In the genomic region with DNA sequence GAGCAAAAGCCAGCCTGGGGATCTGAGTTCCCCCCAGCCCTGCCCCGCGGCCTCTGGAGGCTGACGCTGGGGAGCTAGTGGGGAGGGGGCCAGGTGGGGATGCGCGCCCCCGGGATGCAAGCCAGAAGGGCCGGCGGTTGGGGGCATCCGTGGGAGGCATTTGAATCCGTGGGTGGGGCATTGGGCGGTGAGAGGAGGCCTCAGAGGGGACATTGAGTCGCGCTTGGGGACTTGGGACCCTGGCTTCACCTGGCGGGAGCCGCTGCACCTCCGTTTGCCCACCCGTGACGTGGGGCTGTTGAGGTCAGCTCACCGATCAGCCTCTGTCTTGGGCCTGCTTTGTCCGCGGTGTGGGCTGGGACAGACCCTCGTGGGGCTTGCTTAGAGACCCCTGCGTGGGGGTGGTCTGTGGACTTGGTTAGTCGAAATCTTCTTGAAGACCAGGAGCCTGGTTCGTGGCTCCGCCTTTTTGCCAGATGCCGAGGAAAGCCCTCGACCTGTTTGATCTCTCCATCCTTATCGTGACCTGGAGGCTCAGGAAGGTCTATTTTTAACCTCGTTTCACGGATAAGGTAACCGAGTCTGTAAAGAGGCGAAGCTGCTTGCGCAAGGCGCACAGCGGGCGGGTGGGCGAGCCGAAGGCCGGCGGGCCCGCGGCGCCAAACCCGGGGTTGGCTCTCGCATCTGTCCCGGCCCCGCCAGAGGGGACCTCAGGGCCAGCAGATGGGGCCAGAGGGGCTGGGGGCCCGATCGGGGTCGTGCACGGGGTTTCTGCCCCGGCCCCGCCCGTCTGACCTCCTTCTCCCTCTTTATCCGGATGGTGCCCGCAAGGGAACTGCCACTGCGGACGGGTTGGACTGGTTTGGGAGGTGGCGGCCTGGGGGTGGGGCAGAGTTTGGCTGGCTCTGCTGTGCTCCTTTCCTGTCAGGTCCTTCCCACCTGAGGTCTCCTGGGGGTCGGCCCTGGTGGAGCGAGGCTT, we compare ENCODE assay signal across 9 cellular contexts. TPM values are rescaled to one million over a fixed set of nuclear protein-coding genes. Genes with fewer than 3 reads are reported as not detected.
DNase-seq lines count a peak whose midpoint lies in the region; TF ChIP-seq lines count a peak whose summit lies in the region.
"Had no signal": no experiment of that assay in that cellular context is flagged by ENCODE, and none has a peak within 500 bp of the region (broad histone marks: within the 10 kb centered on the region; RNA-seq: fewer than 3 reads in every experiment).

No MANE protein-coding gene starts in this region.

- peak overlapping the region; percentile 68 for H4K12ac ChIP-seq in trophoblast cell (ENCODE audit: low read depth, low read length)

- peak overlapping the region; percentile 83 for H2BK5ac ChIP-seq in trophoblast cell (ENCODE audit: low read depth, low read length, poor library complexity)

- peak in 1 of 4 donors; percentile 36 for TF ChIP-seq POLR2A in esophagus squamous epithelium (IDR thresholded peaks at IDR 0.05)

- CTCF ChIA-PET in OCI-LY7 (lab: Charles Lee; ENCODE audit: unreplicated experiment) = no interaction called here

- H3K27me3 ChIP-seq in GM06990 (replicated peaks; ENCODE audit: control insufficient read depth, insufficient read depth, low read length) (no peaks in the 10 kb centered on the region), esophagus squamous epithelium (peaks cover 0 to 21% (median 0%) of the 10 kb centered on the region in 4 donors), trophoblast cell (ENCODE audit: insufficient read depth, low read length) (no peaks in the 10 kb centered on the region)

- BruUV-seq in OCI-LY7 (replicated peaks; lab: Mats Ljungman, UMichigan) = no TSS peak

- H3K23ac ChIP-seq in trophoblast cell (ENCODE audit: low read length) = no peak overlapping the region

- H3K9me3 ChIP-seq in OCI-LY7 (ENCODE audit: low read length) (no peaks in the 10 kb centered on the region), esophagus squamous epithelium (no peaks in the 10 kb centered on the region), trophoblast cell (ENCODE audit: insufficient read depth, low read depth, low read length) (no peaks in the 10 kb centered on the region)

- H3K36me3 ChIP-seq in GM06990 (ENCODE audit: control insufficient read depth, insufficient read depth, low read length) = peaks cover 3% of the 10 kb centered on the region
- H3K36me3 ChIP-seq in OCI-LY7 (ENCODE audit: insufficient read depth, low read length) = no peaks in the 10 kb centered on the region
- H3K36me3 ChIP-seq in esophagus squamous epithelium = no peaks in the 10 kb centered on the region
- peaks cover 9 to 17% of the 10 kb centered on the region in 2 experiments for H3K36me3 ChIP-seq in trophoblast cell (ENCODE audit: control insufficient read depth in 1 of 2, insufficient read depth in 2 of 2, low read length in 2 of 2)
- H3K36me3 ChIP-seq: neutrophil had no signal

- no peaks in the 10 kb centered on the region for H4K20me1 ChIP-seq in OCI-LY7 (ENCODE audit: insufficient read depth, low read length)

- H3K4me3 ChIP-seq in GM06990 (replicated peaks; ENCODE audit: low read depth, low read length) (peak overlapping the region; percentile 54), OCI-LY7 (ENCODE audit: low read depth, low read length, poor library complexity, severe bottlenecking) (peak overlapping the region; percentile 60), esophagus squamous epithelium (peak overlapping the region; percentile 59 to 78 (median 70)), trophoblast cell (ENCODE audit: low read depth, low read length) (peak overlapping the region; percentile 80)

- H3K79me2 ChIP-seq in OCI-LY7 (ENCODE audit: insufficient read depth, low read depth, low read length) (peaks cover 18% of the 10 kb centered on the region; the same call in 1 of the 2 replicates), trophoblast cell (ENCODE audit: control insufficient read depth, insufficient read depth, low read length, poor library complexity) (peaks cover 19% of the 10 kb centered on the region)

- peak overlapping the region; percentile 91 for H3K14ac ChIP-seq in trophoblast cell (ENCODE audit: low read length)

- H3K27ac ChIP-seq in OCI-LY7 (ENCODE audit: low read depth, low read length, poor library complexity, severe bottlenecking) (no peak overlapping the region), esophagus squamous epithelium (peak overlapping the region; percentile 87 to 94 (median 90)), trophoblast cell (ENCODE audit: low read depth, low read length) (peak overlapping the region; percentile 86)
- H3K27ac ChIP-seq: neutrophil had no signal

- POLR2A ChIA-PET in OCI-LY7 (lab: Charles Lee) = interaction anchor here (3.8 kb wide), 1 partner anchor 9 kb away, joined by 31 read pairs; a partner anchor contains a TSS

- H4K91ac ChIP-seq in trophoblast cell (ENCODE audit: low read depth, low read length) = peak overlapping the region; percentile 92

- H2BK120ac ChIP-seq in trophoblast cell (ENCODE audit: insufficient read depth, low read length, poor library complexity) = peak overlapping the region; percentile 91

- no peak for DNase-seq in GM06990 (ENCODE audit: extremely low read depth, insufficient read length)
- DNase-seq in OCI-LY7 (ENCODE audit: low spot score) = no peak
- DNase-seq in esophagus squamous epithelium (lab: John Stamatoyannopoulos, UW) = no peak
- peak; percentile 85 to 89 for DNase-seq in trophoblast cell
- no peak for DNase-seq in stimulated activated CD4-positive, alpha-beta T cell treated with anti-CD3 and anti-CD28 coated beads, Interleukin-2, amount 100 ng/mL, for 24 hours
- no peak for DNase-seq in putamen (ENCODE audit: low spot score)
- no peak for DNase-seq in stimulated activated CD4-positive, alpha-beta T cell treated with anti-CD3 and anti-CD28 coated beads, Interleukin-4, amount 100 ng/mL, for 24 hours
- DNase-seq in activated CD8-positive, alpha-beta memory T cell treated with anti-CD3 and anti-CD28 coated beads, Interleukin-2, amount 50 U/mL, for 4 hours = no peak

- no peak overlapping the region for H2AFZ ChIP-seq in OCI-LY7 (ENCODE audit: low read length)
- peak overlapping the region; percentile 89 for H2AFZ ChIP-seq in trophoblast cell (ENCODE audit: insufficient read depth, low read length, poor library complexity)

- H3K9me2 ChIP-seq in OCI-LY7 (ENCODE audit: insufficient read depth, low read length) = no peaks in the 10 kb centered on the region

- H2BK12ac ChIP-seq in trophoblast cell (ENCODE audit: low read length) = peak overlapping the region; percentile 75

- WGBS in esophagus squamous epithelium, 2 donors = 0 to 18% methylated on average over 1 to 13 of the region's 62 CpGs
- WGBS in trophoblast cell (ENCODE audit: extremely low coverage, insufficient coverage, insufficient read length) = no CpG with 5 or more reads among the region's 62 CpGs

- H2AK5ac ChIP-seq in trophoblast cell (ENCODE audit: low read length) = peak overlapping the region; percentile 71

- H3K9ac ChIP-seq in trophoblast cell (ENCODE audit: low read length) = peak overlapping the region; percentile 24

- H3K79me1 ChIP-seq in trophoblast cell (ENCODE audit: low read length) = peaks cover 18% of the 10 kb centered on the region

- H3K18ac ChIP-seq in trophoblast cell (ENCODE audit: low read length) = peak overlapping the region; percentile 96

- TF ChIP-seq CTCF in GM06990 (IDR thresholded peaks at IDR 0.05; ENCODE audit: insufficient read depth, low read length, poor library complexity, severe bottlenecking) (no peak), OCI-LY7 (conservative IDR thresholded peaks at IDR 0.05; ENCODE audit: low read length) (no peak), esophagus squamous epithelium (IDR thresholded peaks at IDR 0.05) (no peak)

- intact Hi-C loops in OCI-LY7 (cut with micrococcal nuclease; ENCODE audit: unreplicated experiment) = loop anchor here (5.0 kb wide), 1 partner anchor 1810 kb away; a partner anchor contains a TSS
- intact Hi-C loops in esophagus squamous epithelium (cut with DNase I) = no loop called here

- H3K4me1 ChIP-seq in OCI-LY7 (ENCODE audit: insufficient read depth, low read length, poor library complexity, severe bottlenecking) (peaks cover 52% of the 10 kb centered on the region), esophagus squamous epithelium (peaks cover 38 to 84% (median 58%) of the 10 kb centered on the region in 3 donors), trophoblast cell (ENCODE audit: control insufficient read depth in 1 of 2, insufficient read depth in 2 of 2, low read length in 2 of 2) (peaks cover 35 to 36% of the 10 kb centered on the region in 2 experiments)

- H3K4me2 ChIP-seq in OCI-LY7 (ENCODE audit: low read length) = peak overlapping the region; percentile 62
- peak overlapping the region; percentile 99 for H3K4me2 ChIP-seq in trophoblast cell (ENCODE audit: low read length)

- H4K8ac ChIP-seq in trophoblast cell (ENCODE audit: low read depth, low read length) = peak overlapping the region; percentile 93

- H3K4ac ChIP-seq in trophoblast cell (ENCODE audit: low read depth, low read length) = peak overlapping the region; percentile 75

RNA-seq across cellular contexts. Expression of a gene that starts 8.3 kb away (rescaled TPM):
- 15.9 and 16.2 TPM in 2 replicates for total RNA-seq in OCI-LY7 (2014; rRNA removed; shearing (Covaris generic))
- total RNA-seq in OCI-LY7 (2022) = 28.2 and 36.4 TPM in 2 replicates
- 10 to 100 TPM; 15.3 to 46.6 (median 27.1) TPM for total RNA-seq in esophagus squamous epithelium
- polyA plus RNA-seq in trophoblast cell (2013) = 55.7 and 66.2 TPM in 2 replicates

Comparison
In these comparisons a context has a peak if more than half of its experiments do, and no peak if none do; other contexts are left out.
1. DNase-seq: peak in trophoblast cell (2 of 2); none in GM06990 (single experiment), OCI-LY7 (single experiment), esophagus squamous epithelium (single experiment), stimulated activated CD4-positive, alpha-beta T cell treated with anti-CD3 and anti-CD28 coated beads, Interleukin-2, amount 100 ng/mL, for 24 hours (0 of 2), putamen (single experiment), stimulated activated CD4-positive, alpha-beta T cell treated with anti-CD3 and anti-CD28 coated beads, Interleukin-4, amount 100 ng/mL, for 24 hours (single experiment) and activated CD8-positive, alpha-beta memory T cell treated with anti-CD3 and anti-CD28 coated beads, Interleukin-2, amount 50 U/mL, for 4 hours (single experiment).
2. Peak in every context shown above with its lines, with median percentiles within 50 percentile points of each other: H3K4me3 ChIP-seq.